8 cellular contexts compared by ENCODE assay signal in genomic region chr19:18233224-18233825, GRCh38.
DNase-seq lines count a peak whose midpoint lies in the region; ATAC-seq lines count a peak whose summit lies in the region.

No MANE protein-coding gene starts in this region.

- ATAC-seq in GM21786 (IDR thresholded peaks at IDR 0.05; ENCODE audit: unreplicated experiment) = no peak
- ATAC-seq in HG02798 (IDR thresholded peaks at IDR 0.05; ENCODE audit: poor library complexity, unreplicated experiment) = no peak

- DNase-seq in GDM1 (lab: John Stamatoyannopoulos, UW) (peak; percentile 32), MV-4-11 (lab: John Stamatoyannopoulos, UW) (peak; percentile 46), glomerular visceral epithelial cell (ENCODE audit: extremely low spot score) (peak; percentile 63), DMS153 (lab: John Stamatoyannopoulos, UW) (no peak)
- peak; percentile 78 for DNase-seq in activated CD8-positive, alpha-beta memory T cell treated with anti-CD3 and anti-CD28 coated beads, Interleukin-2, amount 50 U/mL, for 48 hours
- DNase-seq in stimulated activated CD4-positive, alpha-beta T cell treated with anti-CD3 and anti-CD28 coated beads, Interleukin-4, amount 100 ng/mL, for 1 hour = peak; percentile 56
